1 cellular context compared by ENCODE assay signal in the genomic region with DNA sequence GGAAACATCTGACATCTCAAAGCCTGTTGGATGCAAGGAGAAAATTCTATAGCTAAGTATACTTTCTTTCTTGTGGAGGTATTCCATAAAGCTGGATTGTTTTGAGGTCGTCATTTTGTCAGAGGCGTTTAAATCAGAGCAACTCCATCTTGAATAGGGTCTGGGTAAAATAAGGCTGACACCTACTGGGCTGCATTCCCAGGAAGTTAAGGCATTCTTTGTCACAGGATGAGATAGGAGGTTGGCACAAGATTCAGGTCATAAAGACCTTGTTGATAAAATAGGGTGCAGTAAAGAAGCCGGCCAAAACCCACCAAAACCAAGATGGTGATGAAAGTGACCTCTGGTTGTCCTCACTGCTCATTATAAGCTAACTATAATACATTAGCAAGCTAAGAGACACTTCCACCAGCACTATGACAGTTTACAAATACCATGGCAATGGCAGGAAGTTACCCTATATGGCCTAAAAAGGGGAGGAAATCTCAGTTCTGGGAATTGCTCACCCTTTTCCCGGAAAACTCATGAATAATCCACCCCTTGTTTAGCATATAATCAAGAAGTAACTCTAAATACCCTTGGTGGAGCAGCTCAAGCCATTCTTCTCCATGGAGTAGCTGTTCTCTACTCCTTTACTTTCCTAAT.
TF ChIP-seq lines count a peak whose summit lies in the region.

No MANE protein-coding gene starts in this region.

TF ChIP-seq in K562, 482 proteins besides CTCF, POLR2A, EP300 and RAD21:
- TF ChIP-seq, protein P1, sequence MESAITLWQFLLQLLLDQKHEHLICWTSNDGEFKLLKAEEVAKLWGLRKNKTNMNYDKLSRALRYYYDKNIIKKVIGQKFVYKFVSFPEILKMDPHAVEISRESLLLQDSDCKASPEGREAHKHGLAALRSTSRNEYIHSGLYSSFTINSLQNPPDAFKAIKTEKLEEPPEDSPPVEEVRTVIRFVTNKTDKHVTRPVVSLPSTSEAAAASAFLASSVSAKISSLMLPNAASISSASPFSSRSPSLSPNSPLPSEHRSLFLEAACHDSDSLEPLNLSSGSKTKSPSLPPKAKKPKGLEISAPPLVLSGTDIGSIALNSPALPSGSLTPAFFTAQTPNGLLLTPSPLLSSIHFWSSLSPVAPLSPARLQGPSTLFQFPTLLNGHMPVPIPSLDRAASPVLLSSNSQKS (CRISPR knock-in tag; IDR thresholded peaks at IDR 0.05), result no peak
- TF ChIP-seq ZNF133 (CRISPR knock-in tag; IDR thresholded peaks at IDR 0.05) (no peak), TCF7L2 (IDR thresholded peaks at IDR 0.05; ENCODE audit: low read depth, low read length) (no peak), STAT5A (IDR thresholded peaks at IDR 0.05; ENCODE audit: borderline replicate concordance, low read length) (peak; percentile 16; the same call in 1 of the 2 replicates), SMARCC2 (IDR thresholded peaks at IDR 0.05; ENCODE audit: low read depth) (no peak), ZNF830 (CRISPR knock-in tag; IDR thresholded peaks at IDR 0.05) (no peak), SRF (CRISPR knock-in tag; IDR thresholded peaks at IDR 0.05) (peak; percentile 61 to 91; a peak in 2 of 4 replicates), ZNF766 (CRISPR knock-in tag; conservative IDR thresholded peaks at IDR 0.05) (no peak), DACH1 (IDR thresholded peaks at IDR 0.05; ENCODE audit: partially characterized antibody) (no peak), ASH1L (IDR thresholded peaks at IDR 0.05; ENCODE audit: borderline replicate concordance, low read depth, partially characterized antibody) (no peak), HDAC1 (IDR thresholded peaks at IDR 0.05) (no peak), RBFOX2 (IDR thresholded peaks at IDR 0.05; ENCODE audit: low read depth, low read length) (no peak)
- TF ChIP-seq, protein P2, sequence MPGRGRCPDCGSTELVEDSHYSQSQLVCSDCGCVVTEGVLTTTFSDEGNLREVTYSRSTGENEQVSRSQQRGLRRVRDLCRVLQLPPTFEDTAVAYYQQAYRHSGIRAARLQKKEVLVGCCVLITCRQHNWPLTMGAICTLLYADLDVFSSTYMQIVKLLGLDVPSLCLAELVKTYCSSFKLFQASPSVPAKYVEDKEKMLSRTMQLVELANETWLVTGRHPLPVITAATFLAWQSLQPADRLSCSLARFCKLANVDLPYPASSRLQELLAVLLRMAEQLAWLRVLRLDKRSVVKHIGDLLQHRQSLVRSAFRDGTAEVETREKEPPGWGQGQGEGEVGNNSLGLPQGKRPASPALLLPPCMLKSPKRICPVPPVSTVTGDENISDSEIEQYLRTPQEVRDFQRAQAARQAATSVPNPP (IDR thresholded peaks at IDR 0.05; ENCODE audit: borderline replicate concordance, insufficient read depth, insufficient read length), result no peak
- TF ChIP-seq, protein P3, sequence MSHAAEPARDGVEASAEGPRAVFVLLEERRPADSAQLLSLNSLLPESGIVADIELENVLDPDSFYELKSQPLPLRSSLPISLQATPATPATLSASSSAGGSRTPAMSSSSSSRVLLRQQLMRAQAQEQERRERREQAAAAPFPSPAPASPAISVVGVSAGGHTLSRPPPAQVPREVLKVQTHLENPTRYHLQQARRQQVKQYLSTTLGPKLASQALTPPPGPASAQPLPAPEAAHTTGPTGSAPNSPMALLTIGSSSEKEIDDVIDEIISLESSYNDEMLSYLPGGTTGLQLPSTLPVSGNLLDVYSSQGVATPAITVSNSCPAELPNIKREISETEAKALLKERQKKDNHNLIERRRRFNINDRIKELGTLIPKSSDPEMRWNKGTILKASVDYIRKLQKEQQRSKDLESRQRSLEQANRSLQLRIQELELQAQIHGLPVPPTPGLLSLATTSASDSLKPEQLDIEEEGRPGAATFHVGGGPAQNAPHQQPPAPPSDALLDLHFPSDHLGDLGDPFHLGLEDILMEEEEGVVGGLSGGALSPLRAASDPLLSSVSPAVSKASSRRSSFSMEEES (CRISPR knock-in tag; IDR thresholded peaks at IDR 0.05), result no peak
